ENCODE assay signal across 1 cellular context in the genomic region with DNA sequence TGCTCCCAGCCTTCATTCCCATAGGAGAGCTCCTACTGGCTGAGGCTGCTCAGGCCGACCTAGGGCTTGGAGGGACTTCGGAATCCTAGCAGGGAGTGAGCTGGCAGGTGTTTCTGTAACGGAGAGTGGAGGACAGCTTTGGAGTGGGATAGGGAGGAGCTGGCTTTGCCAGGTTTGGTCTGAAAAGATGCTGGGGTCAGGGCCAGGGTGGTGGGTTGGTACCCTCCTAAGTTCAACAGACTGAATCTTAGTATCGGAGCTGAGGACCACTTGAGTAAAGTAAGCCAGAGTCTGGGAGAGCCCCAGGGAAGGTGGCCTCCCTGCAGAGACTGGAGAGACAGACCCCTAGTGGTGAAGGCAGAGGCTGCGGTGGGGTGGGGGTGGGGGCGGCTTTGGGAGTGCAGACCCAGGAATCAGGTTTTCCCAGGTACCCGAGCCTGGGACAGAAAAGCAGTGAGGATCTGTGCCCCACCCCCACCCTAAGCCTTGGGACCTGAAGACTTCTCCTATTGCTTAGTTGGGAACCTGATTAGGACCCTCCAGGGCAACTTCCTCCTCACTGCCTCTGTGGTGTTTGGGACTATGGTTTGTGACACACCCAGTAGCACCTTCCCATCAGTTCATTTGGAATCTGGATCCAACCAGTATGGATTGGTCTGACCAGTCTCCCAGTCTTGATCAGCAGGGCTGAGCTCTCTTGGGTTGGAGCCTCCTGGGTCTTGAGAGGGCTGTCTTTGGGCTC.
TF ChIP-seq lines count a peak whose summit lies in the region.

No MANE protein-coding gene starts in this region.

TF ChIP-seq in HepG2, 621 proteins besides CTCF, POLR2A, EP300 and RAD21 (continued from another document and continues in another):
- TF ChIP-seq, protein P1, sequence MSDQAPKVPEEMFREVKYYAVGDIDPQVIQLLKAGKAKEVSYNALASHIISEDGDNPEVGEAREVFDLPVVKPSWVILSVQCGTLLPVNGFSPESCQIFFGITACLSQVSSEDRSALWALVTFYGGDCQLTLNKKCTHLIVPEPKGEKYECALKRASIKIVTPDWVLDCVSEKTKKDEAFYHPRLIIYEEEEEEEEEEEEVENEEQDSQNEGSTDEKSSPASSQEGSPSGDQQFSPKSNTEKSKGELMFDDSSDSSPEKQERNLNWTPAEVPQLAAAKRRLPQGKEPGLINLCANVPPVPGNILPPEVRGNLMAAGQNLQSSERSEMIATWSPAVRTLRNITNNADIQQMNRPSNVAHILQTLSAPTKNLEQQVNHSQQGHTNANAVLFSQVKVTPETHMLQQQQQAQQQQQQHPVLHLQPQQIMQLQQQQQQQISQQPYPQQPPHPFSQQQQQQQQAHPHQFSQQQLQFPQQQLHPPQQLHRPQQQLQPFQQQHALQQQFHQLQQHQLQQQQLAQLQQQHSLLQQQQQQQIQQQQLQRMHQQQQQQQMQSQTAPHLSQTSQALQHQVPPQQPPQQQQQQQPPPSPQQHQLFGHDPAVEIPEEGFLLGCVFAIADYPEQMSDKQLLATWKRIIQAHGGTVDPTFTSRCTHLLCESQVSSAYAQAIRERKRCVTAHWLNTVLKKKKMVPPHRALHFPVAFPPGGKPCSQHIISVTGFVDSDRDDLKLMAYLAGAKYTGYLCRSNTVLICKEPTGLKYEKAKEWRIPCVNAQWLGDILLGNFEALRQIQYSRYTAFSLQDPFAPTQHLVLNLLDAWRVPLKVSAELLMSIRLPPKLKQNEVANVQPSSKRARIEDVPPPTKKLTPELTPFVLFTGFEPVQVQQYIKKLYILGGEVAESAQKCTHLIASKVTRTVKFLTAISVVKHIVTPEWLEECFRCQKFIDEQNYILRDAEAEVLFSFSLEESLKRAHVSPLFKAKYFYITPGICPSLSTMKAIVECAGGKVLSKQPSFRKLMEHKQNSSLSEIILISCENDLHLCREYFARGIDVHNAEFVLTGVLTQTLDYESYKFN (CRISPR knock-in tag; conservative IDR thresholded peaks at IDR 0.05): no peak
- TF ChIP-seq ZBTB8A (CRISPR knock-in tag; IDR thresholded peaks at IDR 0.05; ENCODE audit: borderline replicate concordance, low read depth): no peak
- no peak for TF ChIP-seq ZNF768 (CRISPR knock-in tag; IDR thresholded peaks at IDR 0.05)
- no peak for TF ChIP-seq ZNF574 (CRISPR knock-in tag; IDR thresholded peaks at IDR 0.05)
- TF ChIP-seq ZBTB14 (CRISPR knock-in tag; IDR thresholded peaks at IDR 0.05): no peak
- no peak for TF ChIP-seq RFX5 (IDR thresholded peaks at IDR 0.05; ENCODE audit: low read depth, low read length)
- TF ChIP-seq ZFAT (CRISPR knock-in tag; conservative IDR thresholded peaks at IDR 0.05): no peak
- no peak; the same call in 1 of the 2 replicates for TF ChIP-seq MYC (CRISPR knock-in tag; IDR thresholded peaks at IDR 0.05; ENCODE audit: borderline replicate concordance)
- TF ChIP-seq ELF3 (CRISPR knock-in tag; IDR thresholded peaks at IDR 0.05): 0 out of 2 replicates have a peak, but pooled peaks have one; percentile 12
- TF ChIP-seq ZHX2 (IDR thresholded peaks at IDR 0.05; ENCODE audit: low read depth): no peak
- TF ChIP-seq ZHX2 (CRISPR knock-in tag; IDR thresholded peaks at IDR 0.05; ENCODE audit: borderline replicate concordance): no peak
- TF ChIP-seq SOX5 (CRISPR knock-in tag; IDR thresholded peaks at IDR 0.05; ENCODE audit: borderline replicate concordance): no peak
- TF ChIP-seq, protein P2, sequence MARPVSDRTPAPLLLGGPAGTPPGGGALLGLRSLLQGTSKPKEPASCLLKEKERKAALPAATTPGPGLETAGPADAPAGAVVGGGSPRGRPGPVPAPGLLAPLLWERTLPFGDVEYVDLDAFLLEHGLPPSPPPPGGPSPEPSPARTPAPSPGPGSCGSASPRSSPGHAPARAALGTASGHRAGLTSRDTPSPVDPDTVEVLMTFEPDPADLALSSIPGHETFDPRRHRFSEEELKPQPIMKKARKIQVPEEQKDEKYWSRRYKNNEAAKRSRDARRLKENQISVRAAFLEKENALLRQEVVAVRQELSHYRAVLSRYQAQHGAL (CRISPR knock-in tag; IDR thresholded peaks at IDR 0.05; ENCODE audit: not compliant biosample characterization): no peak
- no peak for TF ChIP-seq ZNF326 (CRISPR knock-in tag; IDR thresholded peaks at IDR 0.05; ENCODE audit: borderline replicate concordance)
- TF ChIP-seq ZSCAN22 (CRISPR knock-in tag; IDR thresholded peaks at IDR 0.05): no peak
- TF ChIP-seq NFRKB (IDR thresholded peaks at IDR 0.05): no peak
- TF ChIP-seq, protein P3, sequence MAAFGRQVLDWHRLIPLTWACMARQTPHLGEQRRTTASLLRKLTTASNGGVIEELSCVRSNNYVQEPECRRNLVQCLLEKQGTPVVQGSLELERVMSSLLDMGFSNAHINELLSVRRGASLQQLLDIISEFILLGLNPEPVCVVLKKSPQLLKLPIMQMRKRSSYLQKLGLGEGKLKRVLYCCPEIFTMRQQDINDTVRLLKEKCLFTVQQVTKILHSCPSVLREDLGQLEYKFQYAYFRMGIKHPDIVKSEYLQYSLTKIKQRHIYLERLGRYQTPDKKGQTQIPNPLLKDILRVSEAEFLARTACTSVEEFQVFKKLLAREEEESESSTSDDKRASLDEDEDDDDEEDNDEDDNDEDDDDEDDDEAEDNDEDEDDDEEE (CRISPR knock-in tag; IDR thresholded peaks at IDR 0.05): 0 out of 2 replicates have a peak, but pooled peaks have one; percentile 57
- peak; percentile 34; the same call in 1 of the 2 replicates for TF ChIP-seq GMEB1 (CRISPR knock-in tag; IDR thresholded peaks at IDR 0.05; ENCODE audit: borderline replicate concordance)
- no peak for TF ChIP-seq RFXANK (CRISPR knock-in tag; IDR thresholded peaks at IDR 0.05)
- no peak for TF ChIP-seq RBM39 (IDR thresholded peaks at IDR 0.05; ENCODE audit: low read depth, low read length, poor library complexity, severe bottlenecking)
- TF ChIP-seq ZNF792 (CRISPR knock-in tag; IDR thresholded peaks at IDR 0.05): no peak
- TF ChIP-seq ZBTB3 (CRISPR knock-in tag; IDR thresholded peaks at IDR 0.05; ENCODE audit: borderline replicate concordance, low read depth): no peak
- TF ChIP-seq ESRRA (CRISPR knock-in tag; IDR thresholded peaks at IDR 0.05; ENCODE audit: low read depth): no peak
- TF ChIP-seq ZNF644 (CRISPR knock-in tag; IDR thresholded peaks at IDR 0.05; ENCODE audit: low read depth): no peak
- 0 out of 2 replicates have a peak, but pooled peaks have one; percentile 19 for TF ChIP-seq ZKSCAN8 (CRISPR knock-in tag; IDR thresholded peaks at IDR 0.05; ENCODE audit: borderline replicate concordance)
- TF ChIP-seq SNRNP70 (IDR thresholded peaks at IDR 0.05; ENCODE audit: low read depth, low read length): no peak
- no peak for TF ChIP-seq HMGA1 (CRISPR knock-in tag; conservative IDR thresholded peaks at IDR 0.05)
- peak; percentile 24; the same call in 1 of the 2 replicates for TF ChIP-seq TAF1 (CRISPR knock-in tag; IDR thresholded peaks at IDR 0.05)
- no peak for TF ChIP-seq DNMT3B (CRISPR knock-in tag; conservative IDR thresholded peaks at IDR 0.05)
- TF ChIP-seq TEAD3 (CRISPR knock-in tag; optimal IDR thresholded peaks at IDR 0.05; ENCODE audit: borderline replicate concordance): no peak
- TF ChIP-seq MXD4 (CRISPR knock-in tag; IDR thresholded peaks at IDR 0.05): no peak
- TF ChIP-seq ZNF446 (CRISPR knock-in tag; IDR thresholded peaks at IDR 0.05): no peak
- no peak for TF ChIP-seq JARID2 (CRISPR knock-in tag; IDR thresholded peaks at IDR 0.05; ENCODE audit: insufficient replicate concordance)
- no peak for TF ChIP-seq ZNF138 (CRISPR knock-in tag; IDR thresholded peaks at IDR 0.05; ENCODE audit: low read depth)
- TF ChIP-seq REST (IDR thresholded peaks at IDR 0.05; ENCODE audit: borderline replicate concordance in 1 of 2, low read depth in 1 of 2, low read length in 2 of 2): no peak
